Comparison of ENCODE assay signal across 1 cellular context in the genomic region with DNA sequence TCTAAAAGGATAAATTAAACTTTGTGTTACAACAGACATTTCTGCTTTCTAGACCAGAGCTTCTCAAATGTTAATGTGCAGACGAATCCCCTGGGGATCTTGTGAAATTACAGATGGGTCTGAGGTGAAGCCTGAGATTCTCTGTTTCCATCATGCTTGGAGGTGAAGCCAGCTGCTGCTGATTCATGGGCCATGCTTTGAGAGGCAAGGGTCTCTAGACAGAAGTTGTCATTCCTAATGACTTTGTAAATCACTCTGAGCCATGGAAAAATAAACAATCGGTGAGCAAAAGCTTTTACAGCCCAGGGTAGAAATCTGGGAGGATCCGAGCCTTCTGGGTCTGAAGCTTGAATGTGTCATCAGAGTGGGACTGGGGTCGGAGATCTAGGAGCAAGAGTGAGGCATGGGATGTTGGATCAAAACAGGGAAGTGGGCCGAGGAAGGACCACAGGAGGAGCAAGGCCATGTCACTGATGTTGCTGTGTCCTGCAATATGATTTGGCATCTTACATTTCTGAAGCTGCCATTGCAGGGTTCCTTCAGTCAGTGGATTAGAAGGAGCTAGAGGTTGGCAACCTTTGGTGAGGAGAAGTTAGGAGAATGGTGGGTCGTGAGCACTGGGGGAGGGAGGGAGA.
TF ChIP-seq lines count a peak whose summit lies in the region.

No MANE protein-coding gene starts in this region.

TF ChIP-seq in WTC11, 78 proteins besides CTCF, POLR2A, EP300 and RAD21 (continued from another document):
- TF ChIP-seq, protein P1, sequence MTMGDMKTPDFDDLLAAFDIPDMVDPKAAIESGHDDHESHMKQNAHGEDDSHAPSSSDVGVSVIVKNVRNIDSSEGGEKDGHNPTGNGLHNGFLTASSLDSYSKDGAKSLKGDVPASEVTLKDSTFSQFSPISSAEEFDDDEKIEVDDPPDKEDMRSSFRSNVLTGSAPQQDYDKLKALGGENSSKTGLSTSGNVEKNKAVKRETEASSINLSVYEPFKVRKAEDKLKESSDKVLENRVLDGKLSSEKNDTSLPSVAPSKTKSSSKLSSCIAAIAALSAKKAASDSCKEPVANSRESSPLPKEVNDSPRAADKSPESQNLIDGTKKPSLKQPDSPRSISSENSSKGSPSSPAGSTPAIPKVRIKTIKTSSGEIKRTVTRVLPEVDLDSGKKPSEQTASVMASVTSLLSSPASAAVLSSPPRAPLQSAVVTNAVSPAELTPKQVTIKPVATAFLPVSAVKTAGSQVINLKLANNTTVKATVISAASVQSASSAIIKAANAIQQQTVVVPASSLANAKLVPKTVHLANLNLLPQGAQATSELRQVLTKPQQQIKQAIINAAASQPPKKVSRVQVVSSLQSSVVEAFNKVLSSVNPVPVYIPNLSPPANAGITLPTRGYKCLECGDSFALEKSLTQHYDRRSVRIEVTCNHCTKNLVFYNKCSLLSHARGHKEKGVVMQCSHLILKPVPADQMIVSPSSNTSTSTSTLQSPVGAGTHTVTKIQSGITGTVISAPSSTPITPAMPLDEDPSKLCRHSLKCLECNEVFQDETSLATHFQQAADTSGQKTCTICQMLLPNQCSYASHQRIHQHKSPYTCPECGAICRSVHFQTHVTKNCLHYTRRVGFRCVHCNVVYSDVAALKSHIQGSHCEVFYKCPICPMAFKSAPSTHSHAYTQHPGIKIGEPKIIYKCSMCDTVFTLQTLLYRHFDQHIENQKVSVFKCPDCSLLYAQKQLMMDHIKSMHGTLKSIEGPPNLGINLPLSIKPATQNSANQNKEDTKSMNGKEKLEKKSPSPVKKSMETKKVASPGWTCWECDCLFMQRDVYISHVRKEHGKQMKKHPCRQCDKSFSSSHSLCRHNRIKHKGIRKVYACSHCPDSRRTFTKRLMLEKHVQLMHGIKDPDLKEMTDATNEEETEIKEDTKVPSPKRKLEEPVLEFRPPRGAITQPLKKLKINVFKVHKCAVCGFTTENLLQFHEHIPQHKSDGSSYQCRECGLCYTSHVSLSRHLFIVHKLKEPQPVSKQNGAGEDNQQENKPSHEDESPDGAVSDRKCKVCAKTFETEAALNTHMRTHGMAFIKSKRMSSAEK (CRISPR knock-in tag; IDR thresholded peaks at IDR 0.05; ENCODE audit: borderline replicate concordance): no peak
- TF ChIP-seq, protein P2, sequence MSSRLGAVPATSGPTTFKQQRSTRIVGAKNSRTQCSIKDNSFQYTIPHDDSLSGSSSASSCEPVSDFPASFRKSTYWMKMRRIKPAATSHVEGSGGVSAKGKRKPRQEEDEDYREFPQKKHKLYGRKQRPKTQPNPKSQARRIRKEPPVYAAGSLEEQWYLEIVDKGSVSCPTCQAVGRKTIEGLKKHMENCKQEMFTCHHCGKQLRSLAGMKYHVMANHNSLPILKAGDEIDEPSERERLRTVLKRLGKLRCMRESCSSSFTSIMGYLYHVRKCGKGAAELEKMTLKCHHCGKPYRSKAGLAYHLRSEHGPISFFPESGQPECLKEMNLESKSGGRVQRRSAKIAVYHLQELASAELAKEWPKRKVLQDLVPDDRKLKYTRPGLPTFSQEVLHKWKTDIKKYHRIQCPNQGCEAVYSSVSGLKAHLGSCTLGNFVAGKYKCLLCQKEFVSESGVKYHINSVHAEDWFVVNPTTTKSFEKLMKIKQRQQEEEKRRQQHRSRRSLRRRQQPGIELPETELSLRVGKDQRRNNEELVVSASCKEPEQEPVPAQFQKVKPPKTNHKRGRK (CRISPR knock-in tag; IDR thresholded peaks at IDR 0.05; ENCODE audit: borderline replicate concordance): no peak
- no peak for TF ChIP-seq ELF4 (CRISPR knock-in tag; IDR thresholded peaks at IDR 0.05; ENCODE audit: low read depth)
- TF ChIP-seq HMGA2 (CRISPR knock-in tag; IDR thresholded peaks at IDR 0.05): no peak
- TF ChIP-seq, protein P3, sequence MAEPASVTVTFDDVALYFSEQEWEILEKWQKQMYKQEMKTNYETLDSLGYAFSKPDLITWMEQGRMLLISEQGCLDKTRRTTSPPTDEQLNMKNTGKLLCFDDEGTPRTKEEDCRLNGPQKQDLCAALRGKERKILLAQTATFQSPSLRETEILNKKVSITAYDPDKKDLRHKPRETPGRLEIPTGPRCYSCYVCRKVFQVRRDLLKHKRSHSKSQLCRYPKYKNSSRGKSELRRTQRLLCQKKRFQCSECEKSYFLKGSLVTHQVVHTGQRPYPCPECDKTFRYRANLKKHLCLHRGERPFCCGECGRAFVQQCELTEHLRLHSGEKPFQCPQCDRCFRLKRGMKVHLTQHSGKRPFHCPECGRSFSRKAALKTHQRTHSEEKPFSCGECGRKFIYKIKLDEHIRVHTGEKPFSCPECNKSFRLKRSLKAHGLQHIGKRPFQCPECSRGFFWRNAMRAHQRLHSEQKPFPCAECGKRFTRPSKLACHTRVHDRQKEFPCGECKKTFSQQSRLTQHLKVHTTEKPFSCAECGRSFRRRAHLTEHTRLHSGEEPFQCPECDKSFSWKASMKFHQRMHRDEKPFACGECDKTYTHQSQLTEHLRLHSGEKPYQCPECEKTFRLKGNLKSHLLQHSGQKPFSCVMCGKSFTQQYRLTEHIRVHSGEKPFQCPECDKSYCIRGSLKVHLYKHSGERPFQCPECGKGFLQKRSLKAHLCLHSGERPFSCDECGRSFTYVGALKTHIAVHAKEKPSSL (CRISPR knock-in tag; conservative IDR thresholded peaks at IDR 0.05): no peak
- TF ChIP-seq TP53 (CRISPR knock-in tag; IDR thresholded peaks at IDR 0.05): no peak
- TF ChIP-seq ETV6 (CRISPR knock-in tag; IDR thresholded peaks at IDR 0.05): no peak
- TF ChIP-seq, protein P4, sequence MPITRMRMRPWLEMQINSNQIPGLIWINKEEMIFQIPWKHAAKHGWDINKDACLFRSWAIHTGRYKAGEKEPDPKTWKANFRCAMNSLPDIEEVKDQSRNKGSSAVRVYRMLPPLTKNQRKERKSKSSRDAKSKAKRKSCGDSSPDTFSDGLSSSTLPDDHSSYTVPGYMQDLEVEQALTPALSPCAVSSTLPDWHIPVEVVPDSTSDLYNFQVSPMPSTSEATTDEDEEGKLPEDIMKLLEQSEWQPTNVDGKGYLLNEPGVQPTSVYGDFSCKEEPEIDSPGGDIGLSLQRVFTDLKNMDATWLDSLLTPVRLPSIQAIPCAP (CRISPR knock-in tag; IDR thresholded peaks at IDR 0.05): no peak
- no peak for TF ChIP-seq RORB (CRISPR knock-in tag; IDR thresholded peaks at IDR 0.05)
- no peak for TF ChIP-seq ZNF138 (CRISPR knock-in tag; conservative IDR thresholded peaks at IDR 0.05)
- TF ChIP-seq SP1 (CRISPR knock-in tag; conservative IDR thresholded peaks at IDR 0.05): no peak
- TF ChIP-seq, protein P5, sequence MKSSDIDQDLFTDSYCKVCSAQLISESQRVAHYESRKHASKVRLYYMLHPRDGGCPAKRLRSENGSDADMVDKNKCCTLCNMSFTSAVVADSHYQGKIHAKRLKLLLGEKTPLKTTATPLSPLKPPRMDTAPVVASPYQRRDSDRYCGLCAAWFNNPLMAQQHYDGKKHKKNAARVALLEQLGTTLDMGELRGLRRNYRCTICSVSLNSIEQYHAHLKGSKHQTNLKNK (CRISPR knock-in tag; IDR thresholded peaks at IDR 0.05): no peak
- no peak for TF ChIP-seq FOXJ3 (CRISPR knock-in tag; IDR thresholded peaks at IDR 0.05; ENCODE audit: borderline replicate concordance)
